ENCODE assay signal across 9 cellular contexts in the genomic region with DNA sequence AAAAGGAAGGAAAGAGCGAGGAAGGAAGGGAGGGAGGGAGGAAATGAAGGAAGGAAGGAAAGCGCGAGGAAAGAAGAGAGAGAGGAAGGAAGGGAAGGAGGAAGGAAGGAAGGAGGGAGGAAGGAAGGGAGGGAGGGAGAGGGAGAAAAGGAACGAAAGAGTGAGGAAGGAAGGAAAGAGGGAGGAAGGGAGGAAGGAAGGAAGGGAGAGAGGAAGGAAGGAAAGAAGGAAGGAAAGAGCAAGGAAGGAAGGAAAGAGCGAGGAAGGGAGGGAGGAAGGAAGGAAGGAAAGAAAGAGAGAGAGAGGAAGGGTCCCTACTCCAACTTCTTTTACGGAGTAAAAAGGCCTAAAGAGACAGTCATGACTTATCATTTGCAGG. TPM values are rescaled to one million over a fixed set of nuclear protein-coding genes. Genes with fewer than 3 reads are reported as not detected.
DNase-seq lines count a peak whose midpoint lies in the region; ATAC-seq, FAIRE-seq and TF ChIP-seq lines count a peak whose summit lies in the region.
"Had no signal": no experiment of that assay in that cellular context is flagged by ENCODE, and none has a peak within 500 bp of the region (broad histone marks: within the 10 kb centered on the region; RNA-seq: fewer than 3 reads in every experiment).

No MANE protein-coding gene starts in this region.

- RAD21 ChIA-PET in GM12878 (lab: Charles Lee; ENCODE audit: unreplicated experiment), result interaction anchor here (0.9 kb wide), 1 partner anchor 13 kb away, joined by 3 read pairs; no protein-coding TSS in a partner anchor

- FAIRE-seq in GM12878 (lab: Jason Lieb, UNC) (no peak), HepG2 (lab: Jason Lieb, UNC) (no peak)

- peaks cover 20% of the 10 kb centered on the region for H3F3A ChIP-seq in SK-N-SH (replicated peaks; ENCODE audit: insufficient read depth)

- H3K4me2 ChIP-seq in SK-N-SH, result peak overlapping the region; percentile 94
- peak overlapping the region; percentile 98 for H3K4me2 ChIP-seq in GM12878 (ENCODE audit: control insufficient read depth, insufficient read depth)
- peak overlapping the region; percentile 90 for H3K4me2 ChIP-seq in HepG2 (ENCODE audit: low read depth, low read length)

- TF ChIP-seq POLR2A in GM12878 (IDR thresholded peaks at IDR 0.05; ENCODE audit: low read depth, low read length) (no peak), HepG2 (IDR thresholded peaks at IDR 0.05; ENCODE audit: insufficient read depth in 1 of 2, low read depth in 2 of 2, low read length in 2 of 2) (no peak), suprapubic skin (IDR thresholded peaks at IDR 0.05) (no peak)

- no peaks in the 10 kb centered on the region for H3K9me2 ChIP-seq in SK-N-SH

- in situ Hi-C loops in GM12878 (cut with MboI) (no loop called here), HepG2 (cut with HindIII; ENCODE audit: extremely low pct_ligation_motif_present, low pct_unique_long_range_greater_than_20kb) (no loop called here)

- CTCF ChIA-PET in SK-N-SH (lab: Yijun Ruan, JAX), result interaction anchor here (0.7 to 4.4 kb wide), 5 partner anchors 9 to 340 kb away, joined by 3 to 16 read pairs (median 8); a partner anchor contains a TSS
- CTCF ChIA-PET in GM12878 (lab: Yijun Ruan, JAX), result no interaction called here
- CTCF ChIA-PET in HepG2 (lab: Yijun Ruan, JAX; ENCODE audit: low intra/inter-chr PET ratio, low total read pairs), result no interaction called here

- ATAC-seq in SK-N-SH treated with all-trans-retinoic acid at 6 μM for 48 hours (no peak), GM12878 (no peak), HepG2 (no peak)

- POLR2A ChIA-PET in SK-N-SH (lab: Yijun Ruan, JAX), result interaction anchor here (0.9 to 1.8 kb wide), 2 partner anchors 65 to 67 kb away, joined by 3 to 9 read pairs; no protein-coding TSS in a partner anchor
- POLR2A ChIA-PET in GM12878 (lab: Charles Lee), result no interaction called here
- POLR2A ChIA-PET in HepG2 (lab: Yijun Ruan, JAX), result no interaction called here

- H3K4me3 ChIP-seq in SK-N-SH (ENCODE audit: low read depth in 2 of 2, low read length in 1 of 2) (peak overlapping the region; percentile 81 to 84), GM12878 (0 out of 2 replicates have a peak overlapping the region, but pooled peaks have one; percentile 58), HepG2 (replicated peaks in 1 of 3; ENCODE audit: insufficient read depth in 1 of 3, low read depth in 2 of 3, low read length in 3 of 3) (peak overlapping the region in 2 of 3 experiments; percentile 72 to 74; a peak in 4 of 6 replicates), suprapubic skin (peak overlapping the region; percentile 62)

- H4K20me1 ChIP-seq in SK-N-SH (ENCODE audit: insufficient read depth) (no peaks in the 10 kb centered on the region), GM12878 (ENCODE audit: control insufficient read depth, insufficient read depth) (no peaks in the 10 kb centered on the region), HepG2 (ENCODE audit: insufficient read depth, low read length) (no peaks in the 10 kb centered on the region)

- H3K4me1 ChIP-seq in SK-N-SH (ENCODE audit: control insufficient read depth in 1 of 2, insufficient read depth in 2 of 2, low read depth in 1 of 2, low read length in 1 of 2) (peaks cover 0 to 10% of the 10 kb centered on the region in 2 experiments; a peak in 2 of 4 replicates), GM12878 (ENCODE audit: control insufficient read depth, insufficient read depth, low read length) (peaks cover 11% of the 10 kb centered on the region), HepG2 (ENCODE audit: insufficient read depth, low read length) (peaks cover 32% of the 10 kb centered on the region), suprapubic skin (peaks cover 37% of the 10 kb centered on the region)

- H3K9ac ChIP-seq in SK-N-SH (peak overlapping the region; percentile 84; the same call in 1 of the 2 replicates), GM12878 (ENCODE audit: control insufficient read depth, insufficient read depth, low read length) (no peak overlapping the region), HepG2 (ENCODE audit: insufficient read depth, low read depth, low read length) (peak overlapping the region; percentile 69; the same call in 1 of the 2 replicates)

- H3K27ac ChIP-seq in SK-N-SH (ENCODE audit: low read depth in 2 of 2, low read length in 1 of 2) (peak overlapping the region; percentile 97 to 98), GM12878 (ENCODE audit: control insufficient read depth, insufficient read depth) (no peak overlapping the region), HepG2 (ENCODE audit: extremely low read length, insufficient read depth, low read length) (no peak overlapping the region), suprapubic skin (peak overlapping the region; percentile 85)
- H3K27ac ChIP-seq: 22Rv1 had no signal

- H3K27me3 ChIP-seq in SK-N-SH (ENCODE audit: insufficient read depth), result no peaks in the 10 kb centered on the region
- H3K27me3 ChIP-seq in GM12878 (replicated peaks in 1 of 2; ENCODE audit: control insufficient read depth in 2 of 2, insufficient read depth in 2 of 2, low read length in 1 of 2), result peaks cover 0 to 5% of the 10 kb centered on the region in 2 experiments; a peak in 2 of 4 replicates
- H3K27me3 ChIP-seq in HepG2 (ENCODE audit: control insufficient read depth in 1 of 2, insufficient read depth in 2 of 2, low read length in 2 of 2), result peaks cover 0 to 2% of the 10 kb centered on the region in 2 experiments; a peak in 1 of 5 replicates
- no peaks in the 10 kb centered on the region for H3K27me3 ChIP-seq in suprapubic skin

- H3K9me3 ChIP-seq in SK-N-SH, result 0 out of 2 replicates have a peak, but pooled peaks cover 8% of the 10 kb centered on the region
- peaks cover 2% of the 10 kb centered on the region; the same call in 2 of the 3 replicates for H3K9me3 ChIP-seq in GM12878 (replicated peaks; ENCODE audit: control insufficient read depth, insufficient read depth, low read length)
- no peaks in the 10 kb centered on the region for H3K9me3 ChIP-seq in HepG2 (ENCODE audit: low read length)
- H3K9me3 ChIP-seq in suprapubic skin, result no peaks in the 10 kb centered on the region

- TF ChIP-seq CTCF in SK-N-SH (IDR thresholded peaks at IDR 0.05) (no peak), GM12878 (IDR thresholded peaks at IDR 0.05 in 2 of 3, conservative IDR thresholded peaks at IDR 0.05 in 1 of 3; ENCODE audit: control insufficient read depth in 2 of 3, extremely low read depth in 1 of 3, insufficient read depth in 1 of 3, low read depth in 3 of 3, low read length in 3 of 3) (no peak), HepG2 (CRISPR knock-in tag; IDR thresholded peaks at IDR 0.05) (no peak), suprapubic skin (IDR thresholded peaks at IDR 0.05) (no peak)

- H3K79me2 ChIP-seq in SK-N-SH (ENCODE audit: insufficient read depth), result peaks cover 37% of the 10 kb centered on the region
- no peaks in the 10 kb centered on the region for H3K79me2 ChIP-seq in GM12878 (ENCODE audit: control insufficient read depth, insufficient read depth, low read length)
- no peaks in the 10 kb centered on the region for H3K79me2 ChIP-seq in HepG2 (ENCODE audit: insufficient read depth, low read length)

- SMC1A ChIA-PET in GM12878 (lab: Charles Lee; ENCODE audit: uncharacterized antibody, unreplicated experiment), result interaction anchor here (0.7 kb wide), 1 partner anchor 717 kb away, joined by 3 read pairs; no protein-coding TSS in a partner anchor

- TF ChIP-seq RAD21 in SK-N-SH (IDR thresholded peaks at IDR 0.05; ENCODE audit: low read length) (no peak), GM12878 (IDR thresholded peaks at IDR 0.05; ENCODE audit: insufficient read depth, low read depth, low read length) (no peak), HepG2 (CRISPR knock-in tag; IDR thresholded peaks at IDR 0.05) (no peak)

- peaks cover 8 to 12% of the 10 kb centered on the region in 2 experiments for H3K36me3 ChIP-seq in SK-N-SH (replicated peaks in 1 of 2; ENCODE audit: control insufficient read depth in 1 of 2, insufficient read depth in 2 of 2, low read length in 1 of 2)
- H3K36me3 ChIP-seq in GM12878 (ENCODE audit: control insufficient read depth in 2 of 2, insufficient read depth in 2 of 2, low read length in 1 of 2), result no peaks in the 10 kb centered on the region
- H3K36me3 ChIP-seq in HepG2 (replicated peaks in 1 of 2; ENCODE audit: control insufficient read depth in 1 of 2, insufficient read depth in 2 of 2, low read length in 2 of 2), result no peaks in the 10 kb centered on the region
- no peaks in the 10 kb centered on the region for H3K36me3 ChIP-seq in suprapubic skin

- WGBS in SK-N-SH (ENCODE audit: low lambda C conversion rate), result 72% methylated on average over 6 of the region's 6 CpGs
- WGBS in GM12878 (ENCODE audit: insufficient coverage, insufficient replicate concordance, low lambda C conversion rate, missing lambda C conversion rate), result 29% methylated on average over 6 of the region's 6 CpGs
- 76% methylated on average over 6 of the region's 6 CpGs for WGBS in HepG2 (ENCODE audit: low lambda C conversion rate)
- 69% methylated on average over 6 of the region's 6 CpGs for WGBS in suprapubic skin

- DNase-seq in SK-N-SH (no peak), GM12878 (ENCODE audit: low read depth, low spot score) (no peak), HepG2 (ENCODE audit: low spot score) (no peak), suprapubic skin (ENCODE audit: low spot score in 2 of 2) (no peak), SW 1271 (lab: John Stamatoyannopoulos, UW) (no peak), hypothalamus (lab: John Stamatoyannopoulos, UW) (no peak), NCI-H128 (lab: John Stamatoyannopoulos, UW; ENCODE audit: unreplicated experiment) (no peak)

- BruUV-seq in GM12878 (replicated peaks; lab: Mats Ljungman, UMichigan), result no TSS peak
- BruUV-seq in HepG2 (replicated peaks; lab: Mats Ljungman, UMichigan), result no TSS peak

- intact Hi-C loops in GM12878 (cut with micrococcal nuclease; ENCODE audit: unreplicated experiment), result loop anchor here (5.0 kb wide), 1 partner anchor 426 kb away; no protein-coding TSS in a partner anchor
- intact Hi-C loops in HepG2 (cut with micrococcal nuclease; ENCODE audit: unreplicated experiment), result loop anchor here (2.0 kb wide), 1 partner anchor 13 kb away; no protein-coding TSS in a partner anchor

- TF ChIP-seq EP300 in SK-N-SH (IDR thresholded peaks at IDR 0.05; ENCODE audit: borderline replicate concordance in 1 of 2, low read depth in 1 of 2, low read length in 1 of 2), result no peak
- TF ChIP-seq EP300 in GM12878 (IDR thresholded peaks at IDR 0.05; ENCODE audit: borderline replicate concordance in 1 of 2, control insufficient read depth in 1 of 2, low read depth in 2 of 2, low read length in 2 of 2), result no peak
- no peak for TF ChIP-seq EP300 in HepG2 (IDR thresholded peaks at IDR 0.05; ENCODE audit: low read depth in 2 of 2, low read length in 2 of 2)
- no peak for TF ChIP-seq EP300 in HepG2 (CRISPR knock-in tag; IDR thresholded peaks at IDR 0.05; ENCODE audit: borderline replicate concordance)
- TF ChIP-seq EP300 in suprapubic skin (IDR thresholded peaks at IDR 0.05), result no peak

- H2AFZ ChIP-seq in SK-N-SH (ENCODE audit: low read depth), result peak overlapping the region; percentile 88; the same call in 1 of the 2 replicates
- H2AFZ ChIP-seq in GM12878 (ENCODE audit: control insufficient read depth, low read depth, low read length), result no peak overlapping the region
- no peak overlapping the region for H2AFZ ChIP-seq in HepG2 (ENCODE audit: low read length)

RNA-seq across cellular contexts. Expression of a gene that starts 17.5 kb away (rescaled TPM):
- polyA plus RNA-seq in SK-N-SH (2012; rRNA removed) (16.4 and 21.2 TPM in 2 replicates), GM12878 (2011; rRNA removed) (0.16 and 0.18 TPM in 2 replicates), GM12878 (2014; fragmentation: Illumina TruSeq; extraction: Trizol) (0.07 TPM in 1 of 2 replicates, not detected in the other), GM12878 (2014; fragmentation: Nextera tagmentation; extraction: Ambion mirVana) (under 1 TPM in 1 of 2 experiments, not detected in 1; 0.18 TPM), GM12878 (2014; rRNA removed) (not detected in 2 replicates), GM12878 (2016; fragmentation: Nextera tagmentation; extraction: Ambion mirVana) (under 1 TPM in 1 of 2 experiments, not detected in 1; 0.19 TPM), HepG2 (2011; rRNA removed) (2.1 and 2.9 TPM in 2 replicates)
- polyA plus RNA-seq in SK-N-SH (2012; cell fraction: cytosol; rRNA removed), result 13.7 and 16.3 TPM in 2 replicates
- 21.6 and 24.9 TPM in 2 replicates for polyA plus RNA-seq in SK-N-SH (2012; cell fraction: nucleus; rRNA removed)
- total RNA-seq in GM12878 (2013; cell fraction: nucleolus; rRNA removed), result 0.29 and 1.3 TPM in 2 replicates
- total RNA-seq in GM12878 (2014; rRNA removed) (0.06 and 0.11 TPM in 2 replicates), GM12878 (2014; rRNA removed; fragmentation: Illumina TruSeq; extraction: Trizol) (0.13 TPM in 1 of 2 replicates, not detected in the other), GM12878 (2021) (0.15 and 0.16 TPM in 2 replicates), HepG2 (2016; rRNA removed; fragmentation: Illumina TruSeq; extraction: Trizol) (4.2 and 7.0 TPM in 2 replicates), suprapubic skin (10 to 100 TPM; 17.3 to 45.1 (median 37.5) TPM)
- 0.24 TPM for polyA plus RNA-seq in GM12878 (2011; ENCODE audit: low read depth)
- polyA plus RNA-seq in GM12878 (2011; cell fraction: cytosol; rRNA removed), result 0.08 and 0.15 TPM in 2 replicates
- polyA plus RNA-seq in GM12878 (2011; cell fraction: nucleus; rRNA removed), result 0.06 and 0.58 TPM in 2 replicates
- 0.48 and 0.51 TPM in 2 replicates for polyA plus RNA-seq in GM12878 (2012)
- polyA minus RNA-seq in GM12878 (2011; rRNA and poly(A)+ RNA removed), result 0.36 TPM in 1 of 2 replicates, not detected in the other
- polyA minus RNA-seq in GM12878 (2011; cell fraction: cytosol; rRNA and poly(A)+ RNA removed), result not detected in 2 replicates
- 0.19 and 0.24 TPM in 2 replicates for polyA minus RNA-seq in GM12878 (2011; cell fraction: nucleus; rRNA and poly(A)+ RNA removed)
- total RNA-seq in HepG2 (2016; cell fraction: cytosol; rRNA removed; fragmentation: Illumina TruSeq; extraction: Trizol; ENCODE audit: low read depth), result 1.8 and 2.6 TPM in 2 replicates
- total RNA-seq in HepG2 (2016; cell fraction: insoluble cytoplasmic fraction; rRNA removed; fragmentation: Illumina TruSeq; extraction: Trizol), result 3.7 and 4.1 TPM in 2 replicates
- 1.2 and 1.3 TPM in 2 replicates for total RNA-seq in HepG2 (2016; cell fraction: membrane; rRNA removed; fragmentation: Illumina TruSeq; extraction: Trizol)
- total RNA-seq in HepG2 (2016; cell fraction: nucleus; rRNA removed; fragmentation: Illumina TruSeq; extraction: Trizol), result 5.2 and 6.5 TPM in 2 replicates
- polyA plus RNA-seq in HepG2 (2011; cell fraction: cytosol; rRNA removed), result 2.1 and 2.4 TPM in 2 replicates
- polyA plus RNA-seq in HepG2 (2011; cell fraction: nucleus; rRNA removed), result 2.8 and 4.0 TPM in 2 replicates
- 1.9 and 2.8 TPM in 2 replicates for polyA plus RNA-seq in HepG2 (2012)
- 0.27 and 0.29 TPM in 2 replicates for polyA plus RNA-seq in HepG2 (2016; cell fraction: cytosol; fragmentation: Illumina TruSeq; extraction: Trizol; ENCODE audit: low read depth)
- polyA plus RNA-seq in HepG2 (2016; cell fraction: insoluble cytoplasmic fraction; fragmentation: Illumina TruSeq; extraction: Trizol; ENCODE audit: low read depth), result 2.8 and 2.9 TPM in 2 replicates
- 0.50 and 0.55 TPM in 2 replicates for polyA plus RNA-seq in HepG2 (2016; cell fraction: membrane; fragmentation: Illumina TruSeq; extraction: Trizol; ENCODE audit: low read depth)
- 2.9 and 3.5 TPM in 2 replicates for polyA plus RNA-seq in HepG2 (2016; cell fraction: nucleus; fragmentation: Illumina TruSeq; extraction: Trizol; ENCODE audit: insufficient read depth, low read depth)
- 10.3 and 18.9 TPM in 2 replicates for polyA minus RNA-seq in HepG2 (2011; rRNA and poly(A)+ RNA removed; ENCODE audit: low replicate concordance)
- 4.3 and 6.3 TPM in 2 replicates for polyA minus RNA-seq in HepG2 (2011; cell fraction: cytosol; rRNA and poly(A)+ RNA removed)
- 10.4 and 12.2 TPM in 2 replicates for polyA minus RNA-seq in HepG2 (2011; cell fraction: nucleus; rRNA and poly(A)+ RNA removed)

Comparison
In these comparisons a context has a peak if more than half of its experiments do, and no peak if none do; other contexts are left out.
1. H3K27ac ChIP-seq: peak in SK-N-SH (2 of 2) and suprapubic skin (single experiment); none in GM12878 (single experiment) and HepG2 (single experiment).
2. Peak in every context shown above with its lines, with median percentiles within 50 percentile points of each other: H3K4me2 ChIP-seq and H3K4me3 ChIP-seq.